In genomic region chr1:156149374-156150106, GRCh38 we compare ENCODE assay signal across 10 cellular contexts. TPM values are rescaled to one million over a fixed set of nuclear protein-coding genes. Genes with fewer than 3 reads are reported as not detected.
DNase-seq lines count a peak whose midpoint lies in the region; ATAC-seq and TF ChIP-seq lines count a peak whose summit lies in the region.
"Had no signal": no experiment of that assay in that cellular context is flagged by ENCODE, and none has a peak within 500 bp of the region (broad histone marks: within the 10 kb centered on the region; RNA-seq: fewer than 3 reads in every experiment).

No MANE protein-coding gene starts in this region.

- H3K9ac ChIP-seq in OCI-LY1 (ENCODE audit: low read length), result peak overlapping the region; percentile 51; the same call in 1 of the 2 replicates
- no peak overlapping the region for H3K9ac ChIP-seq in smooth muscle cell (ENCODE audit: low read depth)

- WGBS in smooth muscle cell (ENCODE audit: low lambda C conversion rate), result 25% methylated on average over 17 of the region's 17 CpGs

- H4K20me1 ChIP-seq in OCI-LY1 (ENCODE audit: insufficient read depth, low read length), result no peaks in the 10 kb centered on the region
- H4K20me1 ChIP-seq in smooth muscle cell (ENCODE audit: low read depth), result no peaks in the 10 kb centered on the region

- H3K4me1 ChIP-seq in OCI-LY1 (ENCODE audit: insufficient read depth, low read length, severe bottlenecking) (peaks cover 87% of the 10 kb centered on the region), smooth muscle cell (ENCODE audit: low read depth) (peaks cover 16% of the 10 kb centered on the region)

- ATAC-seq in HG02610 (IDR thresholded peaks at IDR 0.05; ENCODE audit: unreplicated experiment), result peak; percentile 38
- no peak for ATAC-seq in HG03571 (IDR thresholded peaks at IDR 0.05; ENCODE audit: unreplicated experiment)

- H3K27me3 ChIP-seq in OCI-LY1 (ENCODE audit: insufficient read depth, low read length) (no peaks in the 10 kb centered on the region), smooth muscle cell (ENCODE audit: low read depth) (peaks cover 15% of the 10 kb centered on the region)

- intact Hi-C loops in cardiac septum (cut with DNase I), result no loop called here

- H3K4me2 ChIP-seq in OCI-LY1 (ENCODE audit: low read length), result peak overlapping the region; percentile 65
- H3K4me2 ChIP-seq in smooth muscle cell, result no peak overlapping the region

- H2AFZ ChIP-seq in OCI-LY1 (ENCODE audit: low read length) (no peak overlapping the region), smooth muscle cell (ENCODE audit: low read depth) (no peak overlapping the region)

- TF ChIP-seq CTCF in OCI-LY1 (IDR thresholded peaks at IDR 0.05; ENCODE audit: low read length) (no peak), smooth muscle cell (IDR thresholded peaks at IDR 0.05; ENCODE audit: borderline replicate concordance, insufficient read depth, poor library complexity, severe bottlenecking) (no peak)

- H3K4me3 ChIP-seq in OCI-LY1 (ENCODE audit: low read depth, low read length, poor library complexity, severe bottlenecking), result peak overlapping the region; percentile 57
- H3K4me3 ChIP-seq in smooth muscle cell, result no peak overlapping the region
- H3K4me3 ChIP-seq: left ventricle myocardium inferior had no signal

- peak; percentile 28 for DNase-seq in DMS 273 (lab: John Stamatoyannopoulos, UW; ENCODE audit: unreplicated experiment)
- DNase-seq in DMS 273 treated with DMSO at 0.1 percent for 48 hours (lab: John Stamatoyannopoulos, UW), result no peak
- peak; percentile 73 for DNase-seq in smooth muscle cell (lab: John Stamatoyannopoulos, UW; ENCODE audit: unreplicated experiment)
- no peak for DNase-seq in cardiac septum (ENCODE audit: low spot score)
- no peak for DNase-seq in Ammon's horn (ENCODE audit: low spot score)
- DNase-seq: left ventricle myocardium inferior had no signal

- H3K9me2 ChIP-seq in OCI-LY1 (ENCODE audit: low read depth, low read length), result no peaks in the 10 kb centered on the region

- H3K79me2 ChIP-seq in OCI-LY1 (ENCODE audit: insufficient read depth, low read length), result no peaks in the 10 kb centered on the region
- H3K79me2 ChIP-seq in smooth muscle cell (ENCODE audit: low read depth), result no peaks in the 10 kb centered on the region

- H3K9me3 ChIP-seq in OCI-LY1 (ENCODE audit: low read length) (no peaks in the 10 kb centered on the region), smooth muscle cell (replicated peaks; ENCODE audit: low read depth) (no peaks in the 10 kb centered on the region)
- H3K9me3 ChIP-seq: left ventricle myocardium inferior had no signal

- H3K36me3 ChIP-seq in OCI-LY1 (ENCODE audit: insufficient read depth, low read length), result no peaks in the 10 kb centered on the region
- no peaks in the 10 kb centered on the region for H3K36me3 ChIP-seq in smooth muscle cell (ENCODE audit: low read depth)
- H3K36me3 ChIP-seq: left ventricle myocardium inferior had no signal

- H3K27ac ChIP-seq in OCI-LY1 (ENCODE audit: low read depth, low read length, poor library complexity, severe bottlenecking) (peak overlapping the region; percentile 93), smooth muscle cell (ENCODE audit: low read depth) (no peak overlapping the region)
- H3K27ac ChIP-seq: 22Rv1, left ventricle myocardium inferior had no signal

- no peaks in the 10 kb centered on the region for H3F3A ChIP-seq in OCI-LY1 (ENCODE audit: insufficient read depth, low read length)
- H3F3A ChIP-seq in smooth muscle cell (ENCODE audit: low read depth), result no peaks in the 10 kb centered on the region

RNA-seq across cellular contexts. Expression of gene SEMA4A, which starts 3.8 kb away (rescaled TPM):
- 2.1 and 5.0 TPM in 2 replicates for total RNA-seq in smooth muscle cell
- 2.2 and 4.2 TPM in 2 replicates for polyA plus RNA-seq in smooth muscle cell
- total RNA-seq in cardiac septum, result 2.7 TPM

RNA-seq across cellular contexts. Expression of gene LMNA, which starts 35.0 kb away (rescaled TPM):
- 237 and 256 TPM in 2 replicates for total RNA-seq in smooth muscle cell
- polyA plus RNA-seq in smooth muscle cell, result 626 and 674 TPM in 2 replicates
- 298 TPM for total RNA-seq in cardiac septum

RNA-seq across cellular contexts. Expression of gene SLC25A44, which starts 44.4 kb away (rescaled TPM):
- total RNA-seq in smooth muscle cell, result 11.6 and 13.9 TPM in 2 replicates
- 11.4 and 17.7 TPM in 2 replicates for polyA plus RNA-seq in smooth muscle cell
- total RNA-seq in cardiac septum, result 15.4 TPM

Comparison
In these comparisons a context has a peak if more than half of its experiments do, and no peak if none do; other contexts are left out.
1. DNase-seq: peak in DMS 273 (single experiment) and smooth muscle cell (single experiment); none in DMS 273 treated with DMSO at 0.1 percent for 48 hours (single experiment), cardiac septum (single experiment) and Ammon's horn (single experiment).